21 cellular contexts compared by ENCODE assay signal in genomic region chr19:772730-773436, GRCh38. TPM values are rescaled to one million over a fixed set of nuclear protein-coding genes. Genes with fewer than 3 reads are reported as not detected.
DNase-seq lines count a peak whose midpoint lies in the region; ATAC-seq, FAIRE-seq and TF ChIP-seq lines count a peak whose summit lies in the region.
"Had no signal": no experiment of that assay in that cellular context is flagged by ENCODE, and none has a peak within 500 bp of the region (broad histone marks: within the 10 kb centered on the region; RNA-seq: fewer than 3 reads in every experiment).

No MANE protein-coding gene starts in this region.

- H2BK15ac ChIP-seq in mesendoderm (replicated peaks; ENCODE audit: low read depth) = no peak overlapping the region

- H3K56ac ChIP-seq in mesendoderm (ENCODE audit: low read length) = no peak overlapping the region

- peaks cover 17% of the 10 kb centered on the region for H3K4me1 ChIP-seq in BLaER1
- no peaks in the 10 kb centered on the region for H3K4me1 ChIP-seq in mesendoderm (ENCODE audit: control insufficient read depth, low read depth, low read length)
- H3K4me1 ChIP-seq: breast epithelium, right lobe of liver had no signal

- no peaks in the 10 kb centered on the region for H3K9me3 ChIP-seq in BLaER1
- H3K9me3 ChIP-seq: breast epithelium, right lobe of liver had no signal

- no peak overlapping the region for H3K9ac ChIP-seq in BLaER1
- H3K9ac ChIP-seq in mesendoderm (ENCODE audit: low read length) = no peak overlapping the region
- H3K9ac ChIP-seq: GM23248 had no signal

- peak; percentile 69 for DNase-seq in HK-2 (ENCODE audit: unreplicated experiment)
- peak; percentile 58 for DNase-seq in cerebellar cortex (ENCODE audit: low spot score)
- peak; percentile 53 for DNase-seq in mesendoderm
- no peak for DNase-seq in GM12892 (ENCODE audit: insufficient read length)
- no peak for DNase-seq in SHP77 (lab: John Stamatoyannopoulos, UW)
- DNase-seq: activated CD4-positive, alpha-beta T cell treated with anti-CD3 and anti-CD28 coated beads, Interleukin-2, amount 10 ng/mL, durations not matched to agents 7 days and 5 days; activated CD8-positive, alpha-beta memory T cell treated with anti-CD3 and anti-CD28 coated beads, Interleukin-2, amount 50 U/mL, for 48 hours; activated effector memory CD4-positive, alpha-beta T cell treated with Interleukin-2 at 50 U/mL for 16 hours; activated naive CD8-positive, alpha-beta T cell treated with anti-CD3 and anti-CD28 coated beads, Interleukin-2, amount 50 U/mL, for 24 hours; foreskin melanocyte; GM23248; NCI-H1694 treated with DMSO at 0.1 percent for 48 hours; NCI-H226; right lobe of liver; stimulated activated CD4-positive, alpha-beta T cell treated with anti-CD3 and anti-CD28 coated beads, Interleukin-15, amount 100 ng/mL, for 24 hours had no signal

- no peaks in the 10 kb centered on the region for H3K79me2 ChIP-seq in mesendoderm (ENCODE audit: control insufficient read depth, insufficient read depth, low read length)

- ATAC-seq in GM19395 (IDR thresholded peaks at IDR 0.05; ENCODE audit: unreplicated experiment) = no peak
- ATAC-seq in GM21529 (IDR thresholded peaks at IDR 0.05; ENCODE audit: unreplicated experiment) = no peak
- ATAC-seq: activated naive CD8-positive, alpha-beta T cell treated with anti-CD3 and anti-CD28 coated beads, Interleukin-2, amount 50 U/mL, for 24 hours had no signal

- H3K27me3 ChIP-seq in BLaER1 (peaks cover 11% of the 10 kb centered on the region; the same call in 1 of the 2 replicates), mesendoderm (ENCODE audit: insufficient read depth, low read length, poor library complexity) (no peaks in the 10 kb centered on the region)
- H3K27me3 ChIP-seq: breast epithelium, right lobe of liver had no signal

- H2BK120ac ChIP-seq in mesendoderm (ENCODE audit: low read depth, low read length) = no peak overlapping the region

- H3K4me2 ChIP-seq in BLaER1 (peak overlapping the region; percentile 39), mesendoderm (ENCODE audit: low read length) (no peak overlapping the region)

- no peak overlapping the region for H3K18ac ChIP-seq in mesendoderm (ENCODE audit: low read length)

- no peak overlapping the region for H2BK5ac ChIP-seq in mesendoderm (ENCODE audit: low read length)

- WGBS in mesendoderm (ENCODE audit: extremely low coverage, insufficient coverage, low lambda C conversion rate) = no CpG with 5 or more reads among the region's 18 CpGs

- H3K4ac ChIP-seq in mesendoderm (ENCODE audit: low read depth, low read length) = no peak overlapping the region

- no peak overlapping the region for H4K5ac ChIP-seq in mesendoderm (ENCODE audit: low read length)

- H2AK5ac ChIP-seq in mesendoderm (ENCODE audit: low read length) = no peak overlapping the region

- no peak overlapping the region for H3K4me3 ChIP-seq in BLaER1
- H3K4me3 ChIP-seq in mesendoderm (ENCODE audit: low read length) = no peak overlapping the region
- H3K4me3 ChIP-seq: breast epithelium, GM23248, right lobe of liver had no signal

- H3K23ac ChIP-seq in mesendoderm (ENCODE audit: low read length) = no peak overlapping the region

- H4K8ac ChIP-seq in mesendoderm (ENCODE audit: low read depth, low read length) = no peak overlapping the region

- no peaks in the 10 kb centered on the region for H3K79me1 ChIP-seq in mesendoderm (ENCODE audit: low read length)

- no peak for FAIRE-seq in GM12892 (lab: Jason Lieb, UNC)
- FAIRE-seq: TTC549 had no signal

- no peaks in the 10 kb centered on the region for H4K20me1 ChIP-seq in BLaER1

- H3K27ac ChIP-seq in BLaER1 = no peak overlapping the region
- no peak overlapping the region for H3K27ac ChIP-seq in mesendoderm (ENCODE audit: low read depth, low read length)
- H3K27ac ChIP-seq: breast epithelium, epithelial cell of prostate, GM23248, right lobe of liver had no signal

- no peaks in the 10 kb centered on the region for H3K36me3 ChIP-seq in BLaER1
- H3K36me3 ChIP-seq in mesendoderm (ENCODE audit: control insufficient read depth, insufficient read depth, low read length) = no peaks in the 10 kb centered on the region
- H3K36me3 ChIP-seq: breast epithelium, right lobe of liver had no signal

- TF ChIP-seq POLR2A in GM12892 (IDR thresholded peaks at IDR 0.05; ENCODE audit: low read depth, low read length) = no peak

RNA-seq across cellular contexts. Expression of gene MISP, which starts 22.0 kb away (rescaled TPM):
- 0.11 TPM for polyA plus RNA-seq in mesendoderm (2013, experiment 1 of 2)
- 0.14 TPM for polyA plus RNA-seq in mesendoderm (2013, experiment 2 of 2)
- polyA plus RNA-seq in GM12892 (2012; ENCODE audit: missing spikeins) = not detected
- polyA plus RNA-seq: GM23248 had no signal

RNA-seq across cellular contexts. Expression of gene PTBP1, which starts 24.4 kb away (rescaled TPM):
- 817 TPM for polyA plus RNA-seq in mesendoderm (2013, experiment 1 of 2)
- 771 TPM for polyA plus RNA-seq in mesendoderm (2013, experiment 2 of 2)
- polyA plus RNA-seq in GM12892 (2012; ENCODE audit: missing spikeins) = 115 TPM

RNA-seq across cellular contexts. Expression of gene PLPPR3, which starts 48.9 kb away (rescaled TPM):
- polyA plus RNA-seq in mesendoderm (2013, experiment 1 of 2) = 15.2 TPM
- 15.1 TPM for polyA plus RNA-seq in mesendoderm (2013, experiment 2 of 2)
- polyA plus RNA-seq in GM12892 (2012; ENCODE audit: missing spikeins) = not detected
- polyA plus RNA-seq: GM23248 had no signal

RNA-seq across cellular contexts. Expression of gene AZU1, which starts 54.8 kb away (rescaled TPM):
- polyA plus RNA-seq in mesendoderm (2013, experiment 1 of 2) = 0.04 TPM
- 0.04 TPM for polyA plus RNA-seq in mesendoderm (2013, experiment 2 of 2)
- polyA plus RNA-seq in GM12892 (2012; ENCODE audit: missing spikeins) = not detected
- polyA plus RNA-seq: GM23248 had no signal

Comparison
In these comparisons a context has a peak if more than half of its experiments do, and no peak if none do; other contexts are left out.
1. DNase-seq: peak in HK-2 (single experiment), cerebellar cortex (single experiment) and mesendoderm (single experiment); none in GM12892 (single experiment) and SHP77 (0 of 2).